ENCODE assay signal across 26 cellular contexts in genomic region chr20:25014816-25015215, GRCh38. TPM values are rescaled to one million over a fixed set of nuclear protein-coding genes. Genes with fewer than 3 reads are reported as not detected.
DNase-seq lines count a peak whose midpoint lies in the region; ATAC-seq and TF ChIP-seq lines count a peak whose summit lies in the region.
"Had no signal": no experiment of that assay in that cellular context is flagged by ENCODE, and none has a peak within 500 bp of the region (broad histone marks: within the 10 kb centered on the region; RNA-seq: fewer than 3 reads in every experiment).

No MANE protein-coding gene starts in this region.

- H3K4me1 Mint-ChIP-seq in activated CD8-positive, alpha-beta T cell treated with anti-CD3 and anti-CD28 coated beads, Interleukin-2, amount 10 ng/mL, durations not matched to agents 7 days and 5 days (ENCODE audit: low read depth), result peaks cover 4% of the 10 kb centered on the region
- H3K4me1 Mint-ChIP-seq: activated CD4-positive, alpha-beta memory T cell treated with anti-CD3 and anti-CD28 coated beads, Interleukin-2, amount 10 ng/mL, durations not matched to agents 7 days and 5 days; brain had no signal

- H3K4me1 ChIP-seq in colonic mucosa, result no peaks in the 10 kb centered on the region

- ATAC-seq in activated CD8-positive, alpha-beta T cell treated with anti-CD3 and anti-CD28 coated beads, Interleukin-2, amount 10 ng/mL, durations not matched to agents 7 days and 5 days, result no peak
- ATAC-seq: gastrocnemius medialis; lower lobe of right lung; stimulated activated naive CD8-positive, alpha-beta T cell treated with anti-CD3 and anti-CD28 coated beads, Interleukin-15, Interleukin-2, amounts not matched to agents 100 U/mL and 50 U/mL, for 24 hours had no signal

- no peaks in the 10 kb centered on the region for H3K27me3 ChIP-seq in colonic mucosa
- H3K27me3 ChIP-seq: esophagus squamous epithelium, gastrocnemius medialis, thyroid gland had no signal

- no peaks in the 10 kb centered on the region for H3K9me3 ChIP-seq in colonic mucosa
- H3K9me3 ChIP-seq: esophagus squamous epithelium, gastrocnemius medialis, lower lobe of right lung, SK-N-SH, thyroid gland had no signal

- H3K9ac ChIP-seq in colonic mucosa (ENCODE audit: low read depth in 2 of 2, low read length in 2 of 2), result no peak overlapping the region
- H3K9ac ChIP-seq: KMS-11, SK-N-SH had no signal

- H3K36me3 Mint-ChIP-seq in activated CD8-positive, alpha-beta T cell treated with anti-CD3 and anti-CD28 coated beads, Interleukin-2, amount 10 ng/mL, durations not matched to agents 7 days and 5 days (ENCODE audit: low read depth), result peaks cover 2% of the 10 kb centered on the region
- H3K36me3 Mint-ChIP-seq: brain had no signal

- DNase-seq in NCI-H1417 (lab: John Stamatoyannopoulos, UW) (peak in 2 of 3 experiments; percentile 19 to 51), NCI-H1417 treated with DMSO at 0.1 percent for 48 hours (lab: John Stamatoyannopoulos, UW) (no peak), COLO668 (lab: John Stamatoyannopoulos, UW; ENCODE audit: unreplicated experiment) (peak; percentile 75), posterior vena cava (ENCODE audit: low spot score) (peak; percentile 53), amygdala (lab: John Stamatoyannopoulos, UW) (no peak), colonic mucosa (no peak)
- no peak for DNase-seq in activated CD8-positive, alpha-beta T cell treated with anti-CD3 and anti-CD28 coated beads, Interleukin-2, amount 10 ng/mL, durations not matched to agents 7 days and 5 days
- DNase-seq: activated CD4-positive, alpha-beta memory T cell treated with anti-CD3 and anti-CD28 coated beads, Interleukin-2, amount 10 ng/mL, durations not matched to agents 7 days and 5 days; activated CD4-positive, CD25-positive, alpha-beta regulatory T cell; COR-L47; esophagus squamous epithelium; gastrocnemius medialis; HFFc6; hypothalamus; lower lobe of right lung; NCI-H2029 treated with DMSO at 0.1 percent for 48 hours; NCI-H345; SK-N-SH; small intestine; stimulated activated CD4-positive, alpha-beta T cell treated with anti-CD3 and anti-CD28 coated beads, Interleukin-2, amount 100 ng/mL, for 48 hours; stimulated activated naive CD8-positive, alpha-beta T cell treated with anti-CD3 and anti-CD28 coated beads, Interleukin-15, Interleukin-2, amounts not matched to agents 100 U/mL and 50 U/mL, for 24 hours had no signal

- H3K9me3 Mint-ChIP-seq in activated CD8-positive, alpha-beta T cell treated with anti-CD3 and anti-CD28 coated beads, Interleukin-2, amount 10 ng/mL, durations not matched to agents 7 days and 5 days (ENCODE audit: insufficient read depth), result no peaks in the 10 kb centered on the region
- H3K9me3 Mint-ChIP-seq: activated CD4-positive, alpha-beta memory T cell treated with anti-CD3 and anti-CD28 coated beads, Interleukin-2, amount 10 ng/mL, durations not matched to agents 7 days and 5 days; activated T-helper 1 cell treated with anti-CD3 and anti-CD28 coated beads, Interleukin-12 subunit alpha, Interleukin-12 subunit beta, Interleukin-2, Interleukin-4 antibody, amounts not matched to agents 30 ng/mL and 10 ng/mL and 1 ng/mL, durations not matched to agents 14 hours and 24 hours and 36 hours; brain; HFFc6 had no signal

- no peak overlapping the region for H3K4me3 Mint-ChIP-seq in activated CD8-positive, alpha-beta T cell treated with anti-CD3 and anti-CD28 coated beads, Interleukin-2, amount 10 ng/mL, durations not matched to agents 7 days and 5 days
- H3K4me3 Mint-ChIP-seq: activated CD4-positive, alpha-beta memory T cell treated with anti-CD3 and anti-CD28 coated beads, Interleukin-2, amount 10 ng/mL, durations not matched to agents 7 days and 5 days; activated T-helper 1 cell treated with anti-CD3 and anti-CD28 coated beads, Interleukin-12 subunit alpha, Interleukin-12 subunit beta, Interleukin-2, Interleukin-4 antibody, amounts not matched to agents 30 ng/mL and 10 ng/mL and 1 ng/mL, durations not matched to agents 14 hours and 24 hours and 36 hours; brain; HFFc6 had no signal

- TF ChIP-seq CTCF in VCaP (conservative IDR thresholded peaks at IDR 0.05) (no peak), colonic mucosa (IDR thresholded peaks at IDR 0.05) (no peak)

- H3K27ac Mint-ChIP-seq in activated CD8-positive, alpha-beta T cell treated with anti-CD3 and anti-CD28 coated beads, Interleukin-2, amount 10 ng/mL, durations not matched to agents 7 days and 5 days, result no peak overlapping the region
- H3K27ac Mint-ChIP-seq: activated CD4-positive, alpha-beta memory T cell treated with anti-CD3 and anti-CD28 coated beads, Interleukin-2, amount 10 ng/mL, durations not matched to agents 7 days and 5 days; activated T-helper 1 cell treated with anti-CD3 and anti-CD28 coated beads, Interleukin-12 subunit alpha, Interleukin-12 subunit beta, Interleukin-2, Interleukin-4 antibody, amounts not matched to agents 30 ng/mL and 10 ng/mL and 1 ng/mL, durations not matched to agents 14 hours and 24 hours and 36 hours; brain; HFFc6 had no signal

- no peaks in the 10 kb centered on the region for H3K36me3 ChIP-seq in colonic mucosa

- H3K27ac ChIP-seq in VCaP (peak overlapping the region; percentile 98; the same call in 1 of the 2 replicates), colonic mucosa (no peak overlapping the region)
- H3K27ac ChIP-seq: esophagus squamous epithelium, gastrocnemius medialis, KMS-11, lower lobe of right lung had no signal

- CTCF ChIA-PET in activated CD8-positive, alpha-beta T cell treated with anti-CD3 and anti-CD28 coated beads, Interleukin-2, amount 10 ng/mL, durations not matched to agents 7 days and 5 days (lab: Charles Lee), result no interaction called here

- intact Hi-C loops in posterior vena cava (cut with DNase I) (no loop called here), colonic mucosa (cut with DNase I) (no loop called here)

- no peak overlapping the region for H3K4me3 ChIP-seq in colonic mucosa
- H3K4me3 ChIP-seq: esophagus squamous epithelium, gastrocnemius medialis, lower lobe of right lung, thyroid gland had no signal

- POLR2A ChIA-PET in activated CD8-positive, alpha-beta T cell treated with anti-CD3 and anti-CD28 coated beads, Interleukin-2, amount 10 ng/mL, durations not matched to agents 7 days and 5 days (lab: Charles Lee), result no interaction called here

- H3K27me3 Mint-ChIP-seq in activated CD8-positive, alpha-beta T cell treated with anti-CD3 and anti-CD28 coated beads, Interleukin-2, amount 10 ng/mL, durations not matched to agents 7 days and 5 days (ENCODE audit: low read depth), result no peaks in the 10 kb centered on the region
- H3K27me3 Mint-ChIP-seq: activated CD4-positive, alpha-beta memory T cell treated with anti-CD3 and anti-CD28 coated beads, Interleukin-2, amount 10 ng/mL, durations not matched to agents 7 days and 5 days; brain had no signal

RNA-seq across cellular contexts. Expression of gene APMAP, which starts 22.3 kb away (rescaled TPM):
- total RNA-seq in posterior vena cava, result 10 to 100 TPM; 32.7 to 45.6 TPM
- 10 to 100 TPM; 43.2 to 44.0 TPM for total RNA-seq in activated CD8-positive, alpha-beta T cell treated with anti-CD3 and anti-CD28 coated beads, Interleukin-2, amount 10 ng/mL, durations not matched to agents 7 days and 5 days
- 10 to 100 TPM; 43.9 to 63.3 TPM for total RNA-seq in colonic mucosa

RNA-seq across cellular contexts. Expression of gene ACSS1, which starts 43.1 kb away (rescaled TPM):
- total RNA-seq in posterior vena cava (10 to 100 TPM; 11.6 to 12.2 TPM), colonic mucosa (10 to 100 TPM; 29.0 to 32.0 TPM)
- total RNA-seq in activated CD8-positive, alpha-beta T cell treated with anti-CD3 and anti-CD28 coated beads, Interleukin-2, amount 10 ng/mL, durations not matched to agents 7 days and 5 days, result 10 to 100 TPM; 40.9 to 42.5 TPM

Comparison
In these comparisons a context has a peak if more than half of its experiments do, and no peak if none do; other contexts are left out.
1. DNase-seq: peak in NCI-H1417 (2 of 3), COLO668 (single experiment) and posterior vena cava (single experiment); none in NCI-H1417 treated with DMSO at 0.1 percent for 48 hours (single experiment), activated CD8-positive, alpha-beta T cell treated with anti-CD3 and anti-CD28 coated beads, Interleukin-2, amount 10 ng/mL, durations not matched to agents 7 days and 5 days (single experiment), amygdala (0 of 56) and colonic mucosa (single experiment).